Comparison of ENCODE assay signal across 17 cellular contexts in the genomic region with DNA sequence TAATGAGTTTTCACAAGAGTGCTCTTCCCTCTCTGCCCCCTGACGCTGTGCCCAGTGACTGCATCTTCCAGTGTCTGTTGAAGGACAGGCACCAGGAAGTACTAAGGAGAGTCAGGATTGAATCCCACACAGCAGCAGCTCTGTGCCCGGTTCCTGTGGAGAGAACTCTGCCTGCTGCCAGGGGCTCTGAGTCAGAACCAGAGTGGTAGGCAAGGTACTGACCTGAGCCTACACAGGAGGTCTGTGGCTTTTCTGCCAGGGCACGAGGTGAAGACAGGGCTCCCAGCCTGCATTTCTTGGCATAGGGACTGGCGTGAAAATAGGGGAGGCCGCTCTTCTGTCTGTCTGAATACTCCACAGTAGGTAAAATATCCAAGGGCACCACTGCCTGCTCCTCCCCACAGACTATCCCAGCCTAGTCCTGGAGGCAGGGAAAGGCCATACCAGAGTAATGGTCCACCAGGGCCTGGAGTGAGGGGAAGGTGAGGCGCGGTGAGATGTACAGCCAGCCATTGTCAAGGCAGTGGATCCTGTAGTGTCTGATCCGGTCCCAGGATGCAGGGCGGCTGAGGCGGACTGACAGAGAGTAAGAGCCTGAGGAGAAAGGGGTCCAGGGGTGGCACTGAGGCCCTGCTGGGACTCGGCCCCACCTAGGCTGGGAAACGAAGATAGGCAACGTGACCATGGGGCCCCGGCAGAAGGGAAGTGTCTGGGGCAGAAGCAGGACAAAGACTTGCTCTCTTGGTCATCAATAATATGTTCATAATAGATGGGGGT. TPM values are rescaled to one million over a fixed set of nuclear protein-coding genes. Genes with fewer than 3 reads are reported as not detected.
A peak's percentile ranks its signal among the peaks of the same experiment; 100 is the strongest.
DNase-seq lines count a peak whose midpoint lies in the region; ATAC-seq and TF ChIP-seq lines count a peak whose summit lies in the region.
"Had no signal": no experiment of that assay in that cellular context is flagged by ENCODE, and none has a peak within 500 bp of the region (broad histone marks: within the 10 kb centered on the region; RNA-seq: fewer than 3 reads in every experiment).

No MANE protein-coding gene starts in this region.

- peaks cover 4 to 68% (median 57%) of the 10 kb centered on the region in 6 donors for H3K36me3 ChIP-seq in spleen
- H3K36me3 ChIP-seq: ovary had no signal

- TF ChIP-seq CTCF in natural killer cell (IDR thresholded peaks at IDR 0.05): no peak
- TF ChIP-seq CTCF in spleen (IDR thresholded peaks at IDR 0.05 in 8 of 11, conservative IDR thresholded peaks at IDR 0.05 in 3 of 11): no peak

- H3K9me3 Mint-ChIP-seq in activated CD4-positive, alpha-beta T cell treated with anti-CD3 and anti-CD28 coated beads, Interleukin-2, amount 10 ng/mL, durations not matched to agents 24 days and 14 days: no peaks in the 10 kb centered on the region
- no peaks in the 10 kb centered on the region for H3K9me3 Mint-ChIP-seq in natural killer cell
- H3K9me3 Mint-ChIP-seq: memory B cell had no signal

- H3K27me3 Mint-ChIP-seq in activated CD4-positive, alpha-beta T cell treated with anti-CD3 and anti-CD28 coated beads, Interleukin-2, amount 10 ng/mL, durations not matched to agents 24 days and 14 days: no peaks in the 10 kb centered on the region
- no peaks in the 10 kb centered on the region for H3K27me3 Mint-ChIP-seq in natural killer cell (ENCODE audit: low read depth in 2 of 2)
- H3K27me3 Mint-ChIP-seq: memory B cell had no signal

- peak overlapping the region in 1 of 8 donors; percentile 11 for H3K27ac ChIP-seq in spleen
- H3K27ac ChIP-seq: heart right ventricle, ovary had no signal

- peak overlapping the region; percentile 20 for H3K27ac Mint-ChIP-seq in activated CD4-positive, alpha-beta T cell treated with anti-CD3 and anti-CD28 coated beads, Interleukin-2, amount 10 ng/mL, durations not matched to agents 24 days and 14 days
- H3K27ac Mint-ChIP-seq in natural killer cell: peak overlapping the region; percentile 80 to 85
- H3K27ac Mint-ChIP-seq: memory B cell had no signal

- intact Hi-C loops in activated CD4-positive, alpha-beta T cell treated with anti-CD3 and anti-CD28 coated beads, Interleukin-2, amount 10 ng/mL, durations not matched to agents 24 days and 14 days (cut with micrococcal nuclease): no loop called here
- intact Hi-C loops in natural killer cell (cut with micrococcal nuclease): no loop called here
- intact Hi-C loops in spleen (cut with DNase I; ENCODE audit: low total_unique reads): loop anchor here (10.0 kb wide), 1 partner anchor 140 kb away; no protein-coding TSS in a partner anchor

- peaks cover 11% of the 10 kb centered on the region for H3K4me1 Mint-ChIP-seq in activated CD4-positive, alpha-beta T cell treated with anti-CD3 and anti-CD28 coated beads, Interleukin-2, amount 10 ng/mL, durations not matched to agents 24 days and 14 days
- H3K4me1 Mint-ChIP-seq in natural killer cell: peaks cover 7 to 36% of the 10 kb centered on the region in 2 donors

- no peak overlapping the region for H3K4me3 Mint-ChIP-seq in activated CD4-positive, alpha-beta T cell treated with anti-CD3 and anti-CD28 coated beads, Interleukin-2, amount 10 ng/mL, durations not matched to agents 24 days and 14 days
- no peak overlapping the region for H3K4me3 Mint-ChIP-seq in natural killer cell
- H3K4me3 Mint-ChIP-seq: memory B cell had no signal

- no peak for TF ChIP-seq POLR2A in spleen (IDR thresholded peaks at IDR 0.05)

- no peaks in the 10 kb centered on the region for H3K9me3 ChIP-seq in spleen
- H3K9me3 ChIP-seq: heart right ventricle, ovary had no signal

- no peak overlapping the region for H3K4me3 ChIP-seq in spleen
- H3K4me3 ChIP-seq: heart right ventricle, ovary had no signal

- peaks cover 0 to 18% (median 2%) of the 10 kb centered on the region in 6 donors for H3K4me1 ChIP-seq in spleen

- 83 to 92% (median 88%) methylated on average over 11 to 14 of the region's 14 CpGs for WGBS in spleen, 5 donors

- ATAC-seq in natural killer cell: no peak
- no peak for ATAC-seq in HG02642 (IDR thresholded peaks at IDR 0.05; ENCODE audit: poor library complexity, unreplicated experiment)

- no peaks in the 10 kb centered on the region for H3K27me3 ChIP-seq in spleen (replicated peaks in 1 of 7)
- H3K27me3 ChIP-seq: heart right ventricle, ovary had no signal

- DNase-seq in activated CD4-positive, alpha-beta T cell treated with anti-CD3 and anti-CD28 coated beads, Interleukin-2, amount 10 ng/mL, durations not matched to agents 24 days and 14 days: no peak
- no peak for DNase-seq in activated CD4-positive, alpha-beta T cell treated with anti-CD3 and anti-CD28 coated beads, Interleukin-2, amount 50 U/mL, for 1 hour
- DNase-seq in HK-2 (ENCODE audit: unreplicated experiment) (peak; percentile 65), astrocyte of the hippocampus (ENCODE audit: low read depth, low spot score) (peak; percentile 59), natural killer cell (no peak), spleen (no peak)
- no peak for DNase-seq in activated effector memory CD4-positive, alpha-beta T cell treated with Interleukin-2 at 50 U/mL for 16 hours
- DNase-seq: activated CD4-positive, CD25-positive, alpha-beta regulatory T cell treated with anti-CD3 and anti-CD28 coated beads, Interleukin-2, amount 50 U/mL, for 72 hours; activated gamma-delta T cell; DMS153; heart right ventricle; MV-4-11; ovary; stimulated activated CD4-positive, alpha-beta T cell treated with anti-CD3 and anti-CD28 coated beads, Interleukin-12 subunit alpha, Interleukin-12 subunit beta, amount 100 ng/mL, for 4 hours had no signal

- H3K36me3 Mint-ChIP-seq in activated CD4-positive, alpha-beta T cell treated with anti-CD3 and anti-CD28 coated beads, Interleukin-2, amount 10 ng/mL, durations not matched to agents 24 days and 14 days (ENCODE audit: low read depth): peaks cover 46% of the 10 kb centered on the region
- no peaks in the 10 kb centered on the region for H3K36me3 Mint-ChIP-seq in natural killer cell

RNA-seq across cellular contexts. Expression of a gene that starts 9.4 kb away (rescaled TPM):
- total RNA-seq in activated CD4-positive, alpha-beta T cell treated with anti-CD3 and anti-CD28 coated beads, Interleukin-2, amount 10 ng/mL, durations not matched to agents 24 days and 14 days: 114 and 122 TPM in 2 replicates
- 100 to 1,000 TPM; 158 to 265 (median 247) TPM for total RNA-seq in natural killer cell
- total RNA-seq in spleen: 100 to 1,000 TPM in 4 of 7 donors, 10 to 100 TPM in 3; 67.8 to 131 (median 105) TPM
- 100 to 1,000 TPM in 1 of 3 donors, 10 to 100 TPM in 2; 78.8 to 114 (median 83.3) TPM for polyA plus RNA-seq in spleen

RNA-seq across cellular contexts. Expression of a gene that starts 31.0 kb away (rescaled TPM):
- total RNA-seq in activated CD4-positive, alpha-beta T cell treated with anti-CD3 and anti-CD28 coated beads, Interleukin-2, amount 10 ng/mL, durations not matched to agents 24 days and 14 days: 59.0 and 59.6 TPM in 2 replicates
- total RNA-seq in natural killer cell (100 to 1,000 TPM in 1 of 3 donors, 10 to 100 TPM in 2; 77.0 to 116 (median 90.3) TPM), spleen (10 to 100 TPM in 3 of 7 donors, 1 to 10 TPM in 4; 7.1 to 16.3 (median 9.5) TPM)
- polyA plus RNA-seq in spleen: 1 to 10 TPM; 2.6 to 3.0 (median 2.9) TPM
- polyA plus RNA-seq: AG04450 had no signal

RNA-seq across cellular contexts. Expression of a gene that starts 41.6 kb away (rescaled TPM):
- total RNA-seq in activated CD4-positive, alpha-beta T cell treated with anti-CD3 and anti-CD28 coated beads, Interleukin-2, amount 10 ng/mL, durations not matched to agents 24 days and 14 days: 55.2 and 55.7 TPM in 2 replicates
- total RNA-seq in natural killer cell: 10 to 100 TPM; 19.9 to 28.5 (median 25.9) TPM
- total RNA-seq in spleen: 10 to 100 TPM; 23.3 to 38.2 (median 30.1) TPM
- polyA plus RNA-seq in spleen: 10 to 100 TPM; 13.6 to 20.8 (median 14.3) TPM

Comparison
In these comparisons a context has a peak if more than half of its experiments do, and no peak if none do; other contexts are left out.
1. DNase-seq: peak in HK-2 (single experiment) and astrocyte of the hippocampus (single experiment); none in activated CD4-positive, alpha-beta T cell treated with anti-CD3 and anti-CD28 coated beads, Interleukin-2, amount 10 ng/mL, durations not matched to agents 24 days and 14 days (single experiment), activated CD4-positive, alpha-beta T cell treated with anti-CD3 and anti-CD28 coated beads, Interleukin-2, amount 50 U/mL, for 1 hour (single experiment), natural killer cell (single experiment), activated effector memory CD4-positive, alpha-beta T cell treated with Interleukin-2 at 50 U/mL for 16 hours (single experiment) and spleen (single experiment).